Comparison of ENCODE assay signal across 13 cellular contexts in genomic region chr7:79504607-79505389, GRCh38. TPM values are rescaled to one million over a fixed set of nuclear protein-coding genes. Genes with fewer than 3 reads are reported as not detected.
DNase-seq lines count a peak whose midpoint lies in the region; ATAC-seq, FAIRE-seq and TF ChIP-seq lines count a peak whose summit lies in the region.
"Had no signal": no experiment of that assay in that cellular context is flagged by ENCODE, and none has a peak within 500 bp of the region (broad histone marks: within the 10 kb centered on the region; RNA-seq: fewer than 3 reads in every experiment).

No MANE protein-coding gene starts in this region.

- H3K27ac ChIP-seq in A549 (peak overlapping the region; percentile 49 to 78; a peak in 4 of 6 replicates), mesenchymal stem cell (ENCODE audit: low read length, poor library complexity, severe bottlenecking) (peak overlapping the region; percentile 47)
- no peak overlapping the region for H3K27ac ChIP-seq in CD8-positive, alpha-beta memory T cell (ENCODE audit: low read depth, low read length)
- H3K27ac ChIP-seq: HL-60 had no signal

- no peak overlapping the region for H2AK5ac ChIP-seq in mesenchymal stem cell (ENCODE audit: low read length, severe bottlenecking)

- no peaks in the 10 kb centered on the region for H3K36me3 Mint-ChIP-seq in CD8-positive, alpha-beta memory T cell

- no peak overlapping the region for H3K4me3 Mint-ChIP-seq in CD8-positive, alpha-beta memory T cell

- H3K4me1 Mint-ChIP-seq in CD8-positive, alpha-beta memory T cell = no peaks in the 10 kb centered on the region

- no peaks in the 10 kb centered on the region for H3K27me3 ChIP-seq in mesenchymal stem cell (ENCODE audit: control insufficient read depth in 1 of 2, insufficient read depth in 1 of 2, low read length in 2 of 2)
- no peaks in the 10 kb centered on the region for H3K27me3 ChIP-seq in CD8-positive, alpha-beta memory T cell (ENCODE audit: insufficient read depth, low read length, poor library complexity, severe bottlenecking)

- peak overlapping the region; percentile 24 to 31 for H3K4ac ChIP-seq in mesenchymal stem cell (ENCODE audit: low read depth in 1 of 2, low read length in 2 of 2)

- H3K23ac ChIP-seq in mesenchymal stem cell (ENCODE audit: low read length in 2 of 2) = no peak overlapping the region

- H2BK120ac ChIP-seq in mesenchymal stem cell (ENCODE audit: low read depth, low read length) = peak overlapping the region; percentile 29

- no peak for FAIRE-seq in A549 (lab: Jason Lieb, UNC)

- H4K8ac ChIP-seq in mesenchymal stem cell (ENCODE audit: low read length) = peak overlapping the region; percentile 77

- no peak overlapping the region for H3K14ac ChIP-seq in mesenchymal stem cell (ENCODE audit: low read length in 2 of 2)

- 78% methylated on average over 9 of the region's 9 CpGs for WGBS in A549 (ENCODE audit: missing lambda C conversion rate)
- 67% methylated on average over 3 of the region's 9 CpGs for WGBS in mesenchymal stem cell

- peak overlapping the region; percentile 53 for H4K91ac ChIP-seq in mesenchymal stem cell (ENCODE audit: low read length)

- CTCF ChIA-PET in A549 (lab: Yijun Ruan, JAX) = no interaction called here
- CTCF ChIA-PET in CD8-positive, alpha-beta memory T cell (lab: Charles Lee) = no interaction called here

- H3K79me1 ChIP-seq in mesenchymal stem cell (replicated peaks; ENCODE audit: low read length, poor library complexity, severe bottlenecking) = no peaks in the 10 kb centered on the region

- H3K4me3 ChIP-seq in A549 (no peak overlapping the region), choroid plexus epithelial cell (ENCODE audit: low read depth, low read length) (no peak overlapping the region), mesenchymal stem cell (ENCODE audit: insufficient read depth in 1 of 2, low read depth in 1 of 2, low read length in 2 of 2) (no peak overlapping the region)
- H3K4me3 ChIP-seq in CD8-positive, alpha-beta memory T cell (ENCODE audit: low read length) = no peak overlapping the region

- ATAC-seq in A549 = peak; percentile 60 to 85

- H3K9ac ChIP-seq in mesenchymal stem cell (ENCODE audit: low read length) = no peak overlapping the region

- no peaks in the 10 kb centered on the region for H3K27me3 Mint-ChIP-seq in CD8-positive, alpha-beta memory T cell

- TF ChIP-seq EP300 in A549 (IDR thresholded peaks at IDR 0.05) (no peak), Ishikawa (IDR thresholded peaks at IDR 0.05; ENCODE audit: borderline replicate concordance) (no peak)

- H3K9me3 ChIP-seq in A549 (no peaks in the 10 kb centered on the region), mesenchymal stem cell (ENCODE audit: control insufficient read depth, low read length) (no peaks in the 10 kb centered on the region)
- no peaks in the 10 kb centered on the region for H3K9me3 ChIP-seq in CD8-positive, alpha-beta memory T cell (ENCODE audit: low read length)

- H2BK12ac ChIP-seq in mesenchymal stem cell (ENCODE audit: low read length in 2 of 2) = peak overlapping the region in 1 of 2 experiments; percentile 61

- H3K27ac Mint-ChIP-seq in CD8-positive, alpha-beta memory T cell = no peak overlapping the region

- H3K4me2 ChIP-seq in A549 (peak overlapping the region; percentile 32; the same call in 1 of the 3 replicates), mesenchymal stem cell (ENCODE audit: low read length, poor library complexity, severe bottlenecking) (no peak overlapping the region)

- DNase-seq in A549 (ENCODE audit: low read depth in 1 of 2, low spot score in 1 of 2) = peak in 1 of 2 experiments; percentile 22
- DNase-seq in choroid plexus epithelial cell (ENCODE audit: low read depth) = peak; percentile 52
- peak; percentile 68 for DNase-seq in mesenchymal stem cell
- DNase-seq in activated T-cell treated with anti-CD3 and anti-CD28 coated beads, Interleukin-2, amount 50 U/mL, for 48 hours = no peak
- DNase-seq in CD8-positive, alpha-beta memory T cell = no peak
- no peak for DNase-seq in erythroblast (lab: John Stamatoyannopoulos, UW)
- no peak for DNase-seq in NOMO-1 treated with dmso at 0.1 percent for 144 hours (lab: John Stamatoyannopoulos, UW; ENCODE audit: unreplicated experiment)
- DNase-seq: activated CD4-positive, CD25-positive, alpha-beta regulatory T cell; cortex of kidney; NCI-H2029; nucleus accumbens had no signal

- no peak overlapping the region for H2BK15ac ChIP-seq in mesenchymal stem cell (ENCODE audit: low read depth, poor library complexity, severe bottlenecking)

- H2AFZ ChIP-seq in mesenchymal stem cell (ENCODE audit: low read depth, low read length) = no peak overlapping the region

- H3K4me1 ChIP-seq in A549 = peaks cover 37% of the 10 kb centered on the region
- H3K4me1 ChIP-seq in mesenchymal stem cell (ENCODE audit: control insufficient read depth, insufficient read depth, low read depth, low read length) = peaks cover 3% of the 10 kb centered on the region
- H3K4me1 ChIP-seq in CD8-positive, alpha-beta memory T cell (ENCODE audit: insufficient read depth, low read length) = no peaks in the 10 kb centered on the region

- POLR2A ChIA-PET in A549 (lab: Yijun Ruan, JAX) = interaction anchor here (0.5 kb wide), 1 partner anchor 22 kb away, joined by 3 read pairs; no protein-coding TSS in a partner anchor
- POLR2A ChIA-PET in CD8-positive, alpha-beta memory T cell (lab: Charles Lee) = no interaction called here

- TF ChIP-seq RAD21 in A549 (conservative IDR thresholded peaks at IDR 0.05 in 1 of 2, IDR thresholded peaks at IDR 0.05 in 1 of 2) = no peak
- no peak for TF ChIP-seq RAD21 in Ishikawa (IDR thresholded peaks at IDR 0.05; ENCODE audit: low read depth)

- H3K18ac ChIP-seq in mesenchymal stem cell (ENCODE audit: low read depth in 1 of 2, low read length in 2 of 2) = peak overlapping the region; percentile 37 to 77

- H3K9me3 Mint-ChIP-seq in CD8-positive, alpha-beta memory T cell = peaks cover 2 to 21% (median 7%) of the 10 kb centered on the region in 5 donors

- no peak for TF ChIP-seq CTCF in A549 (IDR thresholded peaks at IDR 0.05)
- peak; percentile 36 for TF ChIP-seq CTCF in choroid plexus epithelial cell (conservative IDR thresholded peaks at IDR 0.05; ENCODE audit: low read depth, low read length)

- TF ChIP-seq POLR2A in A549 (IDR thresholded peaks at IDR 0.05; ENCODE audit: low read length) (no peak), erythroblast (IDR thresholded peaks at IDR 0.05; ENCODE audit: low read length) (no peak)

- H2BK5ac ChIP-seq in mesenchymal stem cell (ENCODE audit: low read depth, low read length, poor library complexity, severe bottlenecking) = peak overlapping the region; percentile 81

- H3K36me3 ChIP-seq in mesenchymal stem cell (ENCODE audit: control insufficient read depth in 1 of 2, insufficient read depth in 2 of 2, low read depth in 1 of 2, low read length in 2 of 2) = no peaks in the 10 kb centered on the region
- H3K36me3 ChIP-seq in CD8-positive, alpha-beta memory T cell (ENCODE audit: insufficient read depth, low read length) = no peaks in the 10 kb centered on the region

TF ChIP-seq in A549, 52 proteins besides CTCF, POLR2A, EP300 and RAD21 (continues in another document):
- TF ChIP-seq HMGXB4 (CRISPR knock-in tag; IDR thresholded peaks at IDR 0.05; ENCODE audit: borderline replicate concordance) (no peak), EHF (CRISPR knock-in tag; IDR thresholded peaks at IDR 0.05) (no peak), RCOR1 (IDR thresholded peaks at IDR 0.05; ENCODE audit: low read depth, low read length) (no peak), SMC3 (IDR thresholded peaks at IDR 0.05) (no peak), TFCP2L1 (CRISPR knock-in tag; IDR thresholded peaks at IDR 0.05) (no peak), HEYL (CRISPR knock-in tag; IDR thresholded peaks at IDR 0.05) (no peak)

TF ChIP-seq in Ishikawa, 13 proteins besides CTCF, POLR2A, EP300 and RAD21:
- TF ChIP-seq CREB1 (IDR thresholded peaks at IDR 0.05; ENCODE audit: low read depth) (no peak), NFIC (IDR thresholded peaks at IDR 0.05) (0 out of 2 replicates have a peak, but pooled peaks have one; percentile 14)

RNA-seq across cellular contexts. Expression of gene MAGI2, which starts 51.3 kb away (rescaled TPM):
- polyA plus RNA-seq in A549 (2011; rRNA removed) (0.78 and 0.81 TPM in 2 replicates), A549 (2017; fragmentation: RNase III; extraction: RNeasy Plus Mini Kit Qiagen cat#74134 plus additional on column Dnase treatment) (0.35 to 0.53 TPM (median 0.48 TPM) in 3 replicates)
- polyA plus RNA-seq in A549 (2012; cell fraction: cytosol; rRNA removed) = 0.15 and 0.22 TPM in 2 replicates
- 0.10 and 0.20 TPM in 2 replicates for polyA plus RNA-seq in A549 (2012; cell fraction: nucleus; rRNA removed)
- 1.3 and 1.5 TPM in 2 replicates for polyA minus RNA-seq in A549 (2011; rRNA and poly(A)+ RNA removed)
- polyA plus RNA-seq in mesenchymal stem cell (2013, experiment 1 of 2) = 4.1 TPM
- polyA plus RNA-seq in mesenchymal stem cell (2013, experiment 2 of 2) = 3.9 TPM
- under 1 TPM; 0.26 to 0.33 TPM for total RNA-seq in CD8-positive, alpha-beta memory T cell
- not detected for polyA plus RNA-seq in CD8-positive, alpha-beta memory T cell

Comparison
In these comparisons a context has a peak if more than half of its experiments do, and no peak if none do; other contexts are left out.
1. DNase-seq: peak in choroid plexus epithelial cell (single experiment) and mesenchymal stem cell (single experiment); none in activated T-cell treated with anti-CD3 and anti-CD28 coated beads, Interleukin-2, amount 50 U/mL, for 48 hours (0 of 2), CD8-positive, alpha-beta memory T cell (0 of 5), erythroblast (0 of 2) and NOMO-1 treated with dmso at 0.1 percent for 144 hours (single experiment).